Comparison of ENCODE assay signal across 19 cellular contexts in the genomic region with DNA sequence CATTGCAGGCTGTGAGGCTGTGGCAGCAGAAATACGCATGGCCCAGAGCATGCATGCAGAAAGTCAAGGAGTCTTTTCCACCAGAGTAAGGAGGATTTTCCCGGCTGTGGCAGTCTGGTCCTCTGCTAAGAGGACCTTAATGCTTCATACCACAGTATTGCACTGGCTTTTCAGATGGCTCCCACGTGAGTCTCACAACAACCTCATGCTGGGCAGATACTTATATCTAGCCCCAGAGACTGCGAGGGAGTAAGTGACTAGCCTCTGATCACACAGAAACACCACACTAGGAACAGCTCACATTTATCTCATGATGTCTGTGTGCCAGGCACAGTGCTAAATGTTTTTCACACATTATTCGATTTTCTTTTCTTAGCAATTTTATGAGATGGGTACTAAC. TPM values are rescaled to one million over a fixed set of nuclear protein-coding genes. Genes with fewer than 3 reads are reported as not detected.
DNase-seq lines count a peak whose midpoint lies in the region; ATAC-seq, FAIRE-seq and TF ChIP-seq lines count a peak whose summit lies in the region.
"Had no signal": no experiment of that assay in that cellular context is flagged by ENCODE, and none has a peak within 500 bp of the region (broad histone marks: within the 10 kb centered on the region; RNA-seq: fewer than 3 reads in every experiment).

No MANE protein-coding gene starts in this region.

- no peak overlapping the region for H3K4me3 Mint-ChIP-seq in CD4-positive, alpha-beta memory T cell
- H3K4me3 Mint-ChIP-seq: activated naive CD8-positive, alpha-beta T cell treated with anti-CD3 and anti-CD28 coated beads for 36 hours; stimulated activated naive CD8-positive, alpha-beta T cell treated with anti-CD3 and anti-CD28 coated beads, Interleukin-15, amount 100 ng/mL, for 72 hours had no signal

- peak overlapping the region in 1 of 7 donors; percentile 12 for H3K27ac Mint-ChIP-seq in CD4-positive, alpha-beta memory T cell
- H3K27ac Mint-ChIP-seq: activated naive CD8-positive, alpha-beta T cell treated with anti-CD3 and anti-CD28 coated beads for 36 hours; stimulated activated naive CD8-positive, alpha-beta T cell treated with anti-CD3 and anti-CD28 coated beads, Interleukin-15, amount 100 ng/mL, for 72 hours had no signal

- CTCF ChIA-PET in CD4-positive, alpha-beta memory T cell (lab: Charles Lee; ENCODE audit: partially characterized antibody) = interaction anchor here (1.2 to 1.6 kb wide), 2 partner anchors 13 to 151 kb away, joined by 4 read pairs; no protein-coding TSS in a partner anchor

- H3K4me1 Mint-ChIP-seq in CD4-positive, alpha-beta memory T cell = peaks cover 6 to 28% (median 16%) of the 10 kb centered on the region in 4 donors

- no peak for TF ChIP-seq CTCF in kidney (IDR thresholded peaks at IDR 0.05; ENCODE audit: borderline replicate concordance, extremely low read depth, insufficient read depth)

- intact Hi-C loops in kidney (cut with DNase I) = no loop called here
- intact Hi-C loops in CD4-positive, alpha-beta memory T cell (cut with micrococcal nuclease) = no loop called here

- DNase-seq in caudate nucleus (lab: John Stamatoyannopoulos, UW) = no peak
- no peak for DNase-seq in kidney
- no peak for DNase-seq in DMS53 treated with DMSO at 0.1 percent for 48 hours (lab: John Stamatoyannopoulos, UW; ENCODE audit: unreplicated experiment)
- DNase-seq in NCI-H82 (lab: John Stamatoyannopoulos, UW) = no peak
- DNase-seq in CD4-positive, alpha-beta memory T cell = no peak
- DNase-seq: activated naive CD8-positive, alpha-beta T cell treated with anti-CD3 and anti-CD28 coated beads for 36 hours; Caco-2; cerebellar nuclear complex; foreskin melanocyte; mesendoderm; NCI-H446 treated with DMSO at 0.1 percent for 48 hours; SHP77; stimulated activated naive CD8-positive, alpha-beta T cell treated with anti-CD3 and anti-CD28 coated beads, Interleukin-15, amount 100 ng/mL, for 72 hours; T-helper 2 cell had no signal

- peaks cover 21% of the 10 kb centered on the region for H3K36me3 ChIP-seq in HUES48 (ENCODE audit: control insufficient read depth, insufficient read depth, low read length)
- peaks cover 6 to 33% of the 10 kb centered on the region in 2 donors for H3K36me3 ChIP-seq in kidney (ENCODE audit: control insufficient read depth in 1 of 2, insufficient read depth in 2 of 2, low read length in 2 of 2)
- H3K36me3 ChIP-seq in subcutaneous abdominal adipose tissue (ENCODE audit: control insufficient read depth in 5 of 5, insufficient read depth in 5 of 5, low read length in 5 of 5) = peaks cover 5 to 32% (median 20%) of the 10 kb centered on the region in 5 donors
- peaks cover 49% of the 10 kb centered on the region for H3K36me3 ChIP-seq in CD4-positive, alpha-beta memory T cell (ENCODE audit: insufficient read depth, low read length)

- H3K4me1 ChIP-seq in HUES48 (ENCODE audit: control insufficient read depth, insufficient read depth, low read length) (peaks cover 54% of the 10 kb centered on the region), kidney (ENCODE audit: control insufficient read depth in 1 of 2, insufficient read depth in 1 of 2, low read depth in 1 of 2, low read length in 2 of 2) (peaks cover 67 to 79% of the 10 kb centered on the region in 2 donors), subcutaneous abdominal adipose tissue (ENCODE audit: control insufficient read depth in 5 of 5, insufficient read depth in 5 of 5, low read length in 5 of 5) (peaks cover 54 to 99% (median 98%) of the 10 kb centered on the region in 5 donors)
- H3K4me1 ChIP-seq in CD4-positive, alpha-beta memory T cell (ENCODE audit: insufficient read depth, low read length) = peaks cover 10% of the 10 kb centered on the region
- H3K4me1 ChIP-seq: Caco-2 had no signal

- H3K9me3 Mint-ChIP-seq in CD4-positive, alpha-beta memory T cell = no peaks in the 10 kb centered on the region
- H3K9me3 Mint-ChIP-seq: activated naive CD8-positive, alpha-beta T cell treated with anti-CD3 and anti-CD28 coated beads for 36 hours; stimulated activated naive CD8-positive, alpha-beta T cell treated with anti-CD3 and anti-CD28 coated beads, Interleukin-15, amount 100 ng/mL, for 72 hours had no signal

- no peaks in the 10 kb centered on the region for H3K27me3 Mint-ChIP-seq in CD4-positive, alpha-beta memory T cell
- H3K27me3 Mint-ChIP-seq: activated naive CD8-positive, alpha-beta T cell treated with anti-CD3 and anti-CD28 coated beads for 36 hours; stimulated activated naive CD8-positive, alpha-beta T cell treated with anti-CD3 and anti-CD28 coated beads, Interleukin-15, amount 100 ng/mL, for 72 hours had no signal

- H3K27me3 ChIP-seq in HUES48 (ENCODE audit: control insufficient read depth, insufficient read depth, low read length) = no peaks in the 10 kb centered on the region
- H3K27me3 ChIP-seq in subcutaneous abdominal adipose tissue (ENCODE audit: control insufficient read depth in 5 of 5, insufficient read depth in 4 of 5, low read length in 5 of 5) = no peaks in the 10 kb centered on the region
- H3K27me3 ChIP-seq in CD4-positive, alpha-beta memory T cell (ENCODE audit: insufficient read depth, low read length) = no peaks in the 10 kb centered on the region

- H3K9ac ChIP-seq in HUES48 (ENCODE audit: low read depth, low read length) (no peak overlapping the region; the same call in 1 of the 2 replicates), kidney (ENCODE audit: low read length in 2 of 2) (peak overlapping the region in 1 of 2 donors; percentile 26), subcutaneous abdominal adipose tissue (ENCODE audit: low read length in 5 of 5) (peak overlapping the region in 4 of 5 donors; percentile 42 to 59 (median 56))

- no peak for FAIRE-seq in kidney (lab: Jason Lieb, UNC)
- FAIRE-seq: GM12878 had no signal

- H3K4me3 ChIP-seq in HUES48 (ENCODE audit: low read depth, low read length) = no peak overlapping the region
- H3K4me3 ChIP-seq in kidney (ENCODE audit: low read length in 2 of 2) = no peak overlapping the region
- peak overlapping the region in 1 of 5 donors; percentile 26 for H3K4me3 ChIP-seq in subcutaneous abdominal adipose tissue (ENCODE audit: low read depth in 1 of 5, low read length in 5 of 5)
- no peak overlapping the region for H3K4me3 ChIP-seq in CD4-positive, alpha-beta memory T cell (ENCODE audit: low read length in 2 of 2)
- H3K4me3 ChIP-seq: GM12878 had no signal

- POLR2A ChIA-PET in CD4-positive, alpha-beta memory T cell (lab: Charles Lee; ENCODE audit: partially characterized antibody) = interaction anchor here (0.8 kb wide), 1 partner anchor 9 kb away, joined by 3 read pairs; no protein-coding TSS in a partner anchor

- peaks cover 43 to 55% of the 10 kb centered on the region in 2 donors for H3K36me3 Mint-ChIP-seq in CD4-positive, alpha-beta memory T cell

- H3K9me3 ChIP-seq in HUES48 (ENCODE audit: control insufficient read depth, insufficient read depth, low read length) (no peaks in the 10 kb centered on the region), kidney (ENCODE audit: control insufficient read depth in 1 of 2, low read length in 2 of 2) (no peaks in the 10 kb centered on the region), subcutaneous abdominal adipose tissue (ENCODE audit: control insufficient read depth in 5 of 5, low read length in 5 of 5) (no peaks in the 10 kb centered on the region)
- no peaks in the 10 kb centered on the region for H3K9me3 ChIP-seq in CD4-positive, alpha-beta memory T cell (ENCODE audit: control insufficient read depth in 1 of 2, low read length in 2 of 2)
- H3K9me3 ChIP-seq: Caco-2 had no signal

- ATAC-seq in HG02885 (IDR thresholded peaks at IDR 0.05; ENCODE audit: poor library complexity, unreplicated experiment) = no peak
- ATAC-seq: GM12878; stimulated activated naive CD8-positive, alpha-beta T cell treated with anti-CD3 and anti-CD28 coated beads, Interleukin-15, amount 100 ng/mL, for 72 hours had no signal

- H3K27ac ChIP-seq in HUES48 (ENCODE audit: low read depth, low read length) (peak overlapping the region; percentile 37), caudate nucleus (ENCODE audit: low read depth, low read length) (peak overlapping the region; percentile 13), kidney (ENCODE audit: low read depth in 2 of 2, low read length in 2 of 2) (peak overlapping the region; percentile 9 to 68), subcutaneous abdominal adipose tissue (ENCODE audit: low read depth, low read length) (peak overlapping the region; percentile 100)
- H3K27ac ChIP-seq in CD4-positive, alpha-beta memory T cell (ENCODE audit: low read depth, low read length) = no peak overlapping the region

RNA-seq across cellular contexts. Expression of a gene that starts 8.0 kb away (rescaled TPM):
- 44.5 TPM for total RNA-seq in kidney
- 20.7 TPM for polyA plus RNA-seq in kidney (ENCODE audit: insufficient read depth, low read depth, low replicate concordance)
- total RNA-seq in CD4-positive, alpha-beta memory T cell = 10 to 100 TPM; 66.0 to 67.4 TPM
- 10 to 100 TPM; 22.6 to 28.9 TPM for polyA plus RNA-seq in CD4-positive, alpha-beta memory T cell

RNA-seq across cellular contexts. Expression of a gene that starts 30.1 kb away (rescaled TPM):
- 15.7 TPM for total RNA-seq in kidney
- 24.8 TPM for polyA plus RNA-seq in kidney (ENCODE audit: insufficient read depth, low read depth, low replicate concordance)
- total RNA-seq in CD4-positive, alpha-beta memory T cell = under 1 TPM; 0.73 to 0.86 TPM
- under 1 TPM; 0.06 to 0.08 TPM for polyA plus RNA-seq in CD4-positive, alpha-beta memory T cell

RNA-seq across cellular contexts. Expression of a gene that starts 50.4 kb away (rescaled TPM):
- total RNA-seq in kidney = 20.6 TPM
- 5.7 TPM for polyA plus RNA-seq in kidney (ENCODE audit: insufficient read depth, low read depth, low replicate concordance)
- 10 to 100 TPM; 20.3 to 21.5 TPM for total RNA-seq in CD4-positive, alpha-beta memory T cell
- polyA plus RNA-seq in CD4-positive, alpha-beta memory T cell = 10 to 100 TPM; 18.6 to 19.9 TPM

RNA-seq across cellular contexts. Expression of a gene that starts 51.8 kb away (rescaled TPM):
- total RNA-seq in kidney = 1.0 TPM
- polyA plus RNA-seq in kidney (ENCODE audit: insufficient read depth, low read depth, low replicate concordance) = 0.99 TPM
- 1 to 10 TPM; 4.5 to 4.8 TPM for total RNA-seq in CD4-positive, alpha-beta memory T cell
- polyA plus RNA-seq in CD4-positive, alpha-beta memory T cell = not detected
- polyA plus RNA-seq: neural cell had no signal
